14 cellular contexts compared by ENCODE assay signal in the genomic region with DNA sequence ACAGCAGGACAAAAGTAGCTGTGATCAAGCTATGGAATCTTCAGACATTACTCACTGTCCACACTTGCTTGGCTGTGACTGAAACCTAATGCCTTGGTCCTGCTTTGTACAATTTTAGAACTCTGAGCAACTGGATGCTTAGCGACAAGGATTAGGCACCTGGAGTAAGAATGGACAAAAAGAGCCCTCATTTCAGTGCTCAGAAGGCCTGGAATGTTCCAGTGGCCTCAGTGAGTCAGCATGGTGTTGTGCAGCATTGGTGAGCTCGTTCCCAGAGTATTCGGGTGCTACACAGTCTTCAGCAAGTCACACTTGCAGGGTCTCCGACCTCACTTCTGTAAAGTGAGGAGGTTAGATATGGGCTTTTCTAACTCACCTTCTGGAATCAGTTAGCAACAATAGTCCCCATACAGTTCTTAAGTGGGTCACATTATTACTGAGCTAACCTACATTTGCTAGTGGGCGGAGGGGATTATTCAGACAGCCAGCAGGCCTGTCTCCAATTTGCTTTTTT.
DNase-seq lines count a peak whose midpoint lies in the region; ATAC-seq, FAIRE-seq and TF ChIP-seq lines count a peak whose summit lies in the region.
"Had no signal": no experiment of that assay in that cellular context is flagged by ENCODE, and none has a peak within 500 bp of the region (broad histone marks: within the 10 kb centered on the region; RNA-seq: fewer than 3 reads in every experiment).

No MANE protein-coding gene starts in this region.

- H2BK120ac ChIP-seq in IMR-90 (ENCODE audit: low read depth, low read length): peak overlapping the region; percentile 27

- no peak overlapping the region for H3K56ac ChIP-seq in IMR-90 (ENCODE audit: extremely low read depth, insufficient read depth, low read length)

- dilution Hi-C loops in IMR-90 (cut with HindIII; ENCODE audit: low sequenced_read_pairs, unreplicated experiment): no loop called here

- WGBS in IMR-90 (ENCODE audit: extremely low coverage in 2 of 2, insufficient read length in 1 of 2), 2 experiments: no CpG with 5 or more reads among the region's 5 CpGs
- WGBS in pancreas, 2 donors: 82 to 84% methylated on average over 5 of the region's 5 CpGs

- H3K18ac ChIP-seq in IMR-90 (ENCODE audit: low read depth, low read length): no peak overlapping the region

- peak overlapping the region in 1 of 2 experiments; percentile 65; a peak in 2 of 4 replicates for H4K8ac ChIP-seq in IMR-90 (ENCODE audit: low read depth in 2 of 2, low read length in 2 of 2)

- H3K9me3 ChIP-seq in IMR-90 (ENCODE audit: control insufficient read depth, insufficient read depth, low read length) (peaks cover 4% of the 10 kb centered on the region; the same call in 1 of the 2 replicates), pancreas (no peaks in the 10 kb centered on the region)
- H3K9me3 ChIP-seq: ascending aorta, transverse colon had no signal

- H3K27ac ChIP-seq in IMR-90 (ENCODE audit: insufficient read depth, low read length): no peak overlapping the region
- no peak overlapping the region for H3K27ac ChIP-seq in pancreas
- H3K27ac ChIP-seq: A549, ascending aorta had no signal

- H3K4me3 ChIP-seq in IMR-90 (ENCODE audit: insufficient read depth, low read depth, low read length) (no peak overlapping the region), pancreas (no peak overlapping the region)
- H3K4me3 ChIP-seq: A549, ascending aorta, transverse colon had no signal

- CTCF ChIA-PET in IMR-90 (lab: Yijun Ruan, JAX) (interaction anchor here (0.5 to 0.6 kb wide), 2 partner anchors 11 to 17 kb away, joined by 3 read pairs; no protein-coding TSS in a partner anchor), MCF 10A (lab: Yijun Ruan, JAX) (interaction anchor here (0.6 to 1.2 kb wide), 2 partner anchors 63 to 92 kb away, joined by 3 read pairs; no protein-coding TSS in a partner anchor)

- H3K23ac ChIP-seq in IMR-90 (ENCODE audit: low read depth, low read length): 0 out of 2 replicates have a peak overlapping the region, but pooled peaks have one; percentile 4

- intact Hi-C loops in IMR-90 (cut with micrococcal nuclease): no loop called here
- intact Hi-C loops in MCF 10A (cut with micrococcal nuclease): no loop called here
- intact Hi-C loops in pancreas (cut with DNase I): no loop called here

- POLR2A ChIA-PET in IMR-90 (lab: Charles Lee; ENCODE audit: unreplicated experiment) (no interaction called here), MCF 10A (lab: Yijun Ruan, JAX) (interaction anchor here (0.7 to 0.8 kb wide), 2 partner anchors 8 to 106 kb away, joined by 3 read pairs; no protein-coding TSS in a partner anchor)

- no peak overlapping the region for H3K4me3 Mint-ChIP-seq in MCF 10A (ENCODE audit: unreplicated experiment)

- H3K36me3 ChIP-seq in IMR-90 (ENCODE audit: control insufficient read depth, insufficient read depth, low read length): no peaks in the 10 kb centered on the region
- H3K36me3 ChIP-seq in pancreas: no peaks in the 10 kb centered on the region
- H3K36me3 ChIP-seq: ascending aorta, transverse colon had no signal

- H2AK5ac ChIP-seq in IMR-90 (ENCODE audit: low read depth, low read length): 0 out of 2 replicates have a peak overlapping the region, but pooled peaks have one; percentile 3

- peak; percentile 13 for DNase-seq in A172 (ENCODE audit: low spot score)
- peak; percentile 70 for DNase-seq in IMR-90
- peak; percentile 18 for DNase-seq in MCF 10A (ENCODE audit: unreplicated experiment)
- peak; percentile 97 for DNase-seq in islet precursor cell
- no peak for DNase-seq in NCI-H748 treated with DMSO at 0.1 percent for 48 hours (lab: John Stamatoyannopoulos, UW)
- DNase-seq in pancreas: no peak
- DNase-seq in SHP77 treated with DMSO at 0.1 percent for 48 hours (lab: John Stamatoyannopoulos, UW): no peak
- DNase-seq: endodermal cell, MM.1S, NCI-H446 treated with DMSO at 0.1 percent for 48 hours, transverse colon had no signal

- peak; percentile 90 for ATAC-seq in IMR-90 (ENCODE audit: low read depth)
- ATAC-seq in pancreas: no peak
- ATAC-seq in HG03108 (IDR thresholded peaks at IDR 0.05; ENCODE audit: unreplicated experiment): no peak

- peaks cover 12% of the 10 kb centered on the region for H3K9me3 Mint-ChIP-seq in MCF 10A (ENCODE audit: unreplicated experiment)

- TF ChIP-seq CTCF in IMR-90 (conservative IDR thresholded peaks at IDR 0.05; ENCODE audit: low read depth, low read length): no peak
- TF ChIP-seq CTCF in MCF 10A (IDR thresholded peaks at IDR 0.05; ENCODE audit: unreplicated experiment): no peak
- no peak for TF ChIP-seq CTCF in pancreas (IDR thresholded peaks at IDR 0.05)

- TF ChIP-seq RAD21 in IMR-90 (IDR thresholded peaks at IDR 0.05; ENCODE audit: low read length): no peak

- TF ChIP-seq POLR2A in IMR-90 (IDR thresholded peaks at IDR 0.05; ENCODE audit: low read depth, low read length): no peak

- H3K27me3 Mint-ChIP-seq in MCF 10A (ENCODE audit: insufficient read depth, unreplicated experiment): no peaks in the 10 kb centered on the region

- peaks cover 12% of the 10 kb centered on the region for H3K4me1 Mint-ChIP-seq in MCF 10A (ENCODE audit: insufficient read depth, unreplicated experiment)

- H2AFZ ChIP-seq in IMR-90 (replicated peaks; ENCODE audit: low read length, poor library complexity): peak overlapping the region; percentile 78

- H3K14ac ChIP-seq in IMR-90 (replicated peaks; ENCODE audit: low read depth, low read length): peak overlapping the region; percentile 10; the same call in 1 of the 2 replicates

- H2BK5ac ChIP-seq in IMR-90 (ENCODE audit: low read depth, low read length, poor library complexity, severe bottlenecking): peak overlapping the region; percentile 65

- peaks cover 6% of the 10 kb centered on the region for H3K9me1 ChIP-seq in IMR-90 (ENCODE audit: insufficient read depth, low read length)

- peak overlapping the region; percentile 6; the same call in 1 of the 2 replicates for H3K4me2 ChIP-seq in IMR-90 (ENCODE audit: low read depth, low read length)
- H3K4me2 ChIP-seq: A549 had no signal

- 0 out of 2 replicates have a peak overlapping the region, but pooled peaks have one; percentile 43 for H3K4ac ChIP-seq in IMR-90 (ENCODE audit: low read depth, low read length)

- H2AK9ac ChIP-seq in IMR-90 (replicated peaks; ENCODE audit: low read depth, low read length, poor library complexity): peak overlapping the region; percentile 74

- no peak for FAIRE-seq in pancreas (lab: Jason Lieb, UNC)
- FAIRE-seq: A549 had no signal

- in situ Hi-C loops in IMR-90 (cut with MboI; ENCODE audit: low sequenced_read_pairs): no loop called here

- no peaks in the 10 kb centered on the region for H4K20me1 ChIP-seq in IMR-90 (ENCODE audit: insufficient read depth, low read length)

- H2BK20ac ChIP-seq in IMR-90 (ENCODE audit: low read depth, low read length): peak overlapping the region; percentile 65

- 0 out of 2 replicates have a peak overlapping the region, but pooled peaks have one; percentile 35 for H4K91ac ChIP-seq in IMR-90 (ENCODE audit: insufficient read depth, low read depth, low read length)

- H3K27ac Mint-ChIP-seq in MCF 10A (ENCODE audit: low read depth, unreplicated experiment): no peak overlapping the region

- H4K5ac ChIP-seq in IMR-90 (ENCODE audit: low read depth, low read length): no peak overlapping the region

- H3K4me1 ChIP-seq in IMR-90 (ENCODE audit: control insufficient read depth, insufficient read depth, low read length) (peaks cover 4% of the 10 kb centered on the region), pancreas (no peaks in the 10 kb centered on the region)
- H3K4me1 ChIP-seq: A549, ascending aorta had no signal

- H3K9ac ChIP-seq in IMR-90 (ENCODE audit: low read depth, low read length): no peak overlapping the region

- no peaks in the 10 kb centered on the region for H3K36me3 Mint-ChIP-seq in MCF 10A (ENCODE audit: insufficient read depth, unreplicated experiment)

- no peaks in the 10 kb centered on the region for H3K27me3 ChIP-seq in IMR-90 (ENCODE audit: control insufficient read depth, insufficient read depth, low read length)
- H3K27me3 ChIP-seq in pancreas: no peaks in the 10 kb centered on the region
- H3K27me3 ChIP-seq: ascending aorta, transverse colon had no signal

- H3K79me1 ChIP-seq in IMR-90 (ENCODE audit: low read depth in 1 of 2, low read length in 2 of 2): no peaks in the 10 kb centered on the region

- no TSS peak for BruUV-seq in IMR-90 (replicated peaks; lab: Mats Ljungman, UMichigan)
- no TSS peak for BruUV-seq in MCF 10A (replicated peaks; lab: Mats Ljungman, UMichigan)

- H2BK15ac ChIP-seq in IMR-90 (ENCODE audit: low read depth, low read length): peak overlapping the region; percentile 22; the same call in 1 of the 3 replicates

TF ChIP-seq in IMR-90, 13 proteins besides CTCF, POLR2A, EP300 and RAD21:
- TF ChIP-seq RFX5 (IDR thresholded peaks at IDR 0.05; ENCODE audit: low read depth, low read length) (no peak), MAZ (IDR thresholded peaks at IDR 0.05; ENCODE audit: borderline replicate concordance, low read depth, low read length) (no peak), CEBPB (IDR thresholded peaks at IDR 0.05; ENCODE audit: low read depth, low read length) (0 out of 2 replicates have a peak, but pooled peaks have one; percentile 19), FOS (IDR thresholded peaks at IDR 0.05; ENCODE audit: low read depth, low read length) (peak; percentile 15; the same call in 1 of the 2 replicates)

Comparison
In these comparisons a context has a peak if more than half of its experiments do, and no peak if none do; other contexts are left out.
1. DNase-seq: peak in A172 (single experiment), IMR-90 (single experiment), MCF 10A (single experiment) and islet precursor cell (single experiment); none in NCI-H748 treated with DMSO at 0.1 percent for 48 hours (single experiment), pancreas (0 of 6) and SHP77 treated with DMSO at 0.1 percent for 48 hours (single experiment).